28 cellular contexts compared by ENCODE assay signal in genomic region chr15:45027220-45027619, GRCh38. TPM values are rescaled to one million over a fixed set of nuclear protein-coding genes. Genes with fewer than 3 reads are reported as not detected.
DNase-seq lines count a peak whose midpoint lies in the region; ATAC-seq, FAIRE-seq and TF ChIP-seq lines count a peak whose summit lies in the region.
"Had no signal": no experiment of that assay in that cellular context is flagged by ENCODE, and none has a peak within 500 bp of the region (broad histone marks: within the 10 kb centered on the region; RNA-seq: fewer than 3 reads in every experiment).

No MANE protein-coding gene starts in this region.

- 0 out of 2 replicates have a peak, but pooled peaks cover 8% of the 10 kb centered on the region for H3F3A ChIP-seq in GM23248 (ENCODE audit: insufficient read depth)

- intact Hi-C loops in natural killer cell (cut with micrococcal nuclease), result loop anchor here (2.0 kb wide), 1 partner anchor 164 kb away; no protein-coding TSS in a partner anchor
- intact Hi-C loops in endothelial cell of umbilical vein (cut with micrococcal nuclease), result no loop called here

- H3K4me2 ChIP-seq in endothelial cell of umbilical vein (ENCODE audit: insufficient read depth, low read length) (peak overlapping the region; percentile 71), mesendoderm (ENCODE audit: low read length) (no peak overlapping the region), GM23248 (ENCODE audit: unreplicated experiment) (no peak overlapping the region)

- peak; percentile 51 for DNase-seq in natural killer cell treated with Interleukin-12 subunit alpha and Interleukin-12 subunit beta and Interleukin-15 and Interleukin-18, amount 100 ng/mL, for 72 hours (ENCODE audit: low spot score)
- DNase-seq in natural killer cell (no peak), endothelial cell of umbilical vein (ENCODE audit: low read depth, low spot score) (no peak), mesendoderm (peak; percentile 45), SW 1271 (lab: John Stamatoyannopoulos, UW) (no peak), NCI-H2081 (lab: John Stamatoyannopoulos, UW) (no peak), GM23248 (no peak), NCI-H1417 (lab: John Stamatoyannopoulos, UW) (no peak)
- DNase-seq: activated CD4-positive, alpha-beta T cell treated with anti-CD3 and anti-CD28 coated beads, Interleukin-2, amount 10 ng/mL, durations not matched to agents 24 days and 14 days; activated gamma-delta T cell; activated naive CD8-positive, alpha-beta T cell treated with anti-CD3 and anti-CD28 coated beads for 36 hours; activated T-cell treated with anti-CD3 and anti-CD28 coated beads, Interleukin-2, amount 50 U/mL, for 1 hour; anterior cingulate cortex; CD4-positive, alpha-beta T cell; effector CD8-positive, alpha-beta T cell; HCEC 1CT; naive thymus-derived CD8-positive, alpha-beta T cell; NCI-H146; SHP77 treated with DMSO at 0.1 percent for 48 hours; T-helper 1 cell; upper lobe of right lung had no signal

- H2BK15ac ChIP-seq in mesendoderm (replicated peaks; ENCODE audit: low read depth), result no peak overlapping the region

- no peak overlapping the region for H3K4me3 ChIP-seq in endothelial cell of umbilical vein (replicated peaks in 1 of 3; ENCODE audit: insufficient read depth in 1 of 3, low read depth in 1 of 3, low read length in 3 of 3)
- H3K4me3 ChIP-seq in mesendoderm (ENCODE audit: low read length), result no peak overlapping the region
- no peak overlapping the region for H3K4me3 ChIP-seq in GM23248
- H3K4me3 ChIP-seq: coronary artery, suprapubic skin, upper lobe of right lung had no signal

- no peaks in the 10 kb centered on the region for H3K9me2 ChIP-seq in GM23248 (ENCODE audit: insufficient read depth)

- H3K79me2 ChIP-seq in endothelial cell of umbilical vein (ENCODE audit: control insufficient read depth, insufficient read depth, low read length), result peaks cover 4% of the 10 kb centered on the region
- H3K79me2 ChIP-seq in mesendoderm (ENCODE audit: control insufficient read depth, insufficient read depth, low read length), result no peaks in the 10 kb centered on the region
- H3K79me2 ChIP-seq in GM23248 (ENCODE audit: insufficient read depth), result no peaks in the 10 kb centered on the region

- no peaks in the 10 kb centered on the region for H3K9me3 ChIP-seq in endothelial cell of umbilical vein (replicated peaks; ENCODE audit: control insufficient read depth, insufficient read depth, low read length)
- no peaks in the 10 kb centered on the region for H3K9me3 ChIP-seq in GM23248 (ENCODE audit: low read depth)
- H3K9me3 ChIP-seq: suprapubic skin, upper lobe of right lung had no signal

- no peak for TF ChIP-seq POLR2A in endothelial cell of umbilical vein (IDR thresholded peaks at IDR 0.05; ENCODE audit: low read depth, low read length)

- no peak overlapping the region for H4K5ac ChIP-seq in mesendoderm (ENCODE audit: low read length)

- H2BK120ac ChIP-seq in mesendoderm (ENCODE audit: low read depth, low read length), result no peak overlapping the region

- H3K56ac ChIP-seq in mesendoderm (ENCODE audit: low read length), result no peak overlapping the region

- TF ChIP-seq CTCF in natural killer cell (IDR thresholded peaks at IDR 0.05) (no peak), endothelial cell of umbilical vein (IDR thresholded peaks at IDR 0.05; ENCODE audit: extremely low read depth in 1 of 2, insufficient read depth in 1 of 2, low read depth in 1 of 2, low read length in 2 of 2) (no peak)

- no peak overlapping the region for H4K8ac ChIP-seq in mesendoderm (ENCODE audit: low read depth, low read length)

- CTCF ChIA-PET in endothelial cell of umbilical vein (lab: Charles Lee), result interaction anchor here (2.2 kb wide), 1 partner anchor 10 kb away, joined by 10 read pairs; no protein-coding TSS in a partner anchor

- H3K9me3 Mint-ChIP-seq in natural killer cell treated with Interleukin-12 subunit alpha and Interleukin-12 subunit beta and Interleukin-15 and Interleukin-18, amount 100 ng/mL, for 72 hours, result no peaks in the 10 kb centered on the region
- no peaks in the 10 kb centered on the region for H3K9me3 Mint-ChIP-seq in natural killer cell
- H3K9me3 Mint-ChIP-seq: activated CD4-positive, alpha-beta T cell treated with anti-CD3 and anti-CD28 coated beads, Interleukin-2, amount 10 ng/mL, durations not matched to agents 24 days and 14 days; activated naive CD8-positive, alpha-beta T cell treated with anti-CD3 and anti-CD28 coated beads for 36 hours; CD4-positive, alpha-beta T cell; naive thymus-derived CD8-positive, alpha-beta T cell; stimulated activated memory B cell treated with anti-CD40 and anti-IgM and Interleukin-4, amounts not matched to agents 10 μg/mL and 1 μg/mL and 100 μg/mL, for 72 hours had no signal

- H3K27me3 ChIP-seq in endothelial cell of umbilical vein (ENCODE audit: control insufficient read depth in 2 of 2, insufficient read depth in 2 of 2, low read length in 2 of 2), result no peaks in the 10 kb centered on the region
- H3K27me3 ChIP-seq in mesendoderm (ENCODE audit: insufficient read depth, low read length, poor library complexity), result no peaks in the 10 kb centered on the region
- no peaks in the 10 kb centered on the region for H3K27me3 ChIP-seq in GM23248 (replicated peaks; ENCODE audit: insufficient read depth)
- H3K27me3 ChIP-seq: suprapubic skin, upper lobe of right lung had no signal

- no peak overlapping the region for H2AFZ ChIP-seq in endothelial cell of umbilical vein (ENCODE audit: low read depth, low read length)
- no peak overlapping the region for H2AFZ ChIP-seq in GM23248

- no peaks in the 10 kb centered on the region for H3K36me3 Mint-ChIP-seq in natural killer cell treated with Interleukin-12 subunit alpha and Interleukin-12 subunit beta and Interleukin-15 and Interleukin-18, amount 100 ng/mL, for 72 hours
- no peaks in the 10 kb centered on the region for H3K36me3 Mint-ChIP-seq in natural killer cell

- no peak for FAIRE-seq in endothelial cell of umbilical vein (lab: Jason Lieb, UNC)
- FAIRE-seq: A204.1, keratinocyte had no signal

- no peak for ATAC-seq in natural killer cell treated with Interleukin-12 subunit alpha and Interleukin-12 subunit beta and Interleukin-15 and Interleukin-18, amount 100 ng/mL, for 72 hours
- ATAC-seq in natural killer cell, result no peak
- ATAC-seq: naive thymus-derived CD8-positive, alpha-beta T cell; Panc1; stimulated activated memory B cell treated with anti-CD40 and anti-IgM and Interleukin-4, amounts not matched to agents 10 μg/mL and 1 μg/mL and 100 μg/mL, for 72 hours; upper lobe of right lung; WTC11 had no signal

- in situ Hi-C loops in GM23248 (cut with MboI), result loop anchor here (10.0 kb wide), 1 partner anchor 172 kb away; no protein-coding TSS in a partner anchor

- peaks cover 5 to 6% of the 10 kb centered on the region in 2 donors for H3K4me1 Mint-ChIP-seq in natural killer cell treated with Interleukin-12 subunit alpha and Interleukin-12 subunit beta and Interleukin-15 and Interleukin-18, amount 100 ng/mL, for 72 hours (ENCODE audit: low read depth in 2 of 2)
- peaks cover 8 to 12% of the 10 kb centered on the region in 2 donors for H3K4me1 Mint-ChIP-seq in natural killer cell

- H3K27ac ChIP-seq in endothelial cell of umbilical vein (ENCODE audit: insufficient read depth, low read depth, low read length) (no peak overlapping the region), mesendoderm (ENCODE audit: low read depth, low read length) (no peak overlapping the region), GM23248 (no peak overlapping the region)
- H3K27ac ChIP-seq: coronary artery, suprapubic skin, upper lobe of right lung had no signal

- H3K4ac ChIP-seq in mesendoderm (ENCODE audit: low read depth, low read length), result no peak overlapping the region

- BruUV-seq in endothelial cell of umbilical vein (replicated peaks; lab: Mats Ljungman, UMichigan), result no TSS peak

- H3K9ac ChIP-seq in endothelial cell of umbilical vein (replicated peaks; ENCODE audit: extremely low read depth, insufficient read depth, low read length) (no peak overlapping the region), mesendoderm (ENCODE audit: low read length) (no peak overlapping the region), GM23248 (no peak overlapping the region)

- no peaks in the 10 kb centered on the region for H3K27me3 Mint-ChIP-seq in natural killer cell treated with Interleukin-12 subunit alpha and Interleukin-12 subunit beta and Interleukin-15 and Interleukin-18, amount 100 ng/mL, for 72 hours
- no peaks in the 10 kb centered on the region for H3K27me3 Mint-ChIP-seq in natural killer cell (ENCODE audit: low read depth in 2 of 2)
- H3K27me3 Mint-ChIP-seq: activated CD4-positive, alpha-beta T cell treated with anti-CD3 and anti-CD28 coated beads, Interleukin-2, amount 10 ng/mL, durations not matched to agents 24 days and 14 days; activated naive CD8-positive, alpha-beta T cell treated with anti-CD3 and anti-CD28 coated beads for 36 hours; CD4-positive, alpha-beta T cell; naive thymus-derived CD8-positive, alpha-beta T cell; stimulated activated memory B cell treated with anti-CD40 and anti-IgM and Interleukin-4, amounts not matched to agents 10 μg/mL and 1 μg/mL and 100 μg/mL, for 72 hours had no signal

- H3K23ac ChIP-seq in mesendoderm (ENCODE audit: low read length), result no peak overlapping the region

- no peak overlapping the region for H2AK5ac ChIP-seq in mesendoderm (ENCODE audit: low read length)

- no peak overlapping the region for H2BK5ac ChIP-seq in mesendoderm (ENCODE audit: low read length)

- H4K20me1 ChIP-seq in endothelial cell of umbilical vein (replicated peaks; ENCODE audit: control insufficient read depth, extremely low read depth, insufficient read depth, low read length) (no peaks in the 10 kb centered on the region), GM23248 (ENCODE audit: insufficient read depth) (no peaks in the 10 kb centered on the region)

- peaks cover 5% of the 10 kb centered on the region for H3K79me1 ChIP-seq in mesendoderm (ENCODE audit: low read length)

- dilution Hi-C loops in endothelial cell of umbilical vein (cut with MboI; ENCODE audit: extremely low pct_ligation_motif_present, low sequenced_read_pairs), result no loop called here

- H3K4me3 Mint-ChIP-seq in natural killer cell treated with Interleukin-12 subunit alpha and Interleukin-12 subunit beta and Interleukin-15 and Interleukin-18, amount 100 ng/mL, for 72 hours, result no peak overlapping the region
- no peak overlapping the region for H3K4me3 Mint-ChIP-seq in natural killer cell
- H3K4me3 Mint-ChIP-seq: activated CD4-positive, alpha-beta T cell treated with anti-CD3 and anti-CD28 coated beads, Interleukin-2, amount 10 ng/mL, durations not matched to agents 24 days and 14 days; activated naive CD8-positive, alpha-beta T cell treated with anti-CD3 and anti-CD28 coated beads for 36 hours; CD4-positive, alpha-beta T cell; naive thymus-derived CD8-positive, alpha-beta T cell; stimulated activated memory B cell treated with anti-CD40 and anti-IgM and Interleukin-4, amounts not matched to agents 10 μg/mL and 1 μg/mL and 100 μg/mL, for 72 hours; WTC11 had no signal

- WGBS in mesendoderm (ENCODE audit: extremely low coverage, insufficient coverage, low lambda C conversion rate), result no CpG with 5 or more reads among the region's 4 CpGs
- WGBS in GM23248 (ENCODE audit: low coverage in 1 of 2, low lambda C conversion rate in 2 of 2, missing lambda C conversion rate in 2 of 2), 2 experiments, result 59 to 71% methylated on average over 4 of the region's 4 CpGs

- no peak overlapping the region for H3K27ac Mint-ChIP-seq in natural killer cell treated with Interleukin-12 subunit alpha and Interleukin-12 subunit beta and Interleukin-15 and Interleukin-18, amount 100 ng/mL, for 72 hours
- no peak overlapping the region for H3K27ac Mint-ChIP-seq in natural killer cell
- H3K27ac Mint-ChIP-seq: activated CD4-positive, alpha-beta T cell treated with anti-CD3 and anti-CD28 coated beads, Interleukin-2, amount 10 ng/mL, durations not matched to agents 24 days and 14 days; activated naive CD8-positive, alpha-beta T cell treated with anti-CD3 and anti-CD28 coated beads for 36 hours; CD4-positive, alpha-beta T cell; stimulated activated memory B cell treated with anti-CD40 and anti-IgM and Interleukin-4, amounts not matched to agents 10 μg/mL and 1 μg/mL and 100 μg/mL, for 72 hours; WTC11 had no signal

- no peaks in the 10 kb centered on the region for H3K9me1 ChIP-seq in endothelial cell of umbilical vein (replicated peaks; ENCODE audit: control insufficient read depth, extremely low read depth, insufficient read depth, low read length)

- H3K4me1 ChIP-seq in endothelial cell of umbilical vein (ENCODE audit: control insufficient read depth, extremely low read depth, insufficient read depth, low read length), result peaks cover 25% of the 10 kb centered on the region
- peaks cover 4% of the 10 kb centered on the region for H3K4me1 ChIP-seq in mesendoderm (ENCODE audit: control insufficient read depth, low read depth, low read length)
- H3K4me1 ChIP-seq in GM23248 (ENCODE audit: insufficient read depth), result peaks cover 10% of the 10 kb centered on the region; the same call in 1 of the 2 replicates

- H3K36me3 ChIP-seq in endothelial cell of umbilical vein (ENCODE audit: control insufficient read depth in 2 of 2, extremely low read depth in 1 of 2, insufficient read depth in 2 of 2, low read length in 2 of 2), result no peaks in the 10 kb centered on the region
- H3K36me3 ChIP-seq in mesendoderm (ENCODE audit: control insufficient read depth, insufficient read depth, low read length), result no peaks in the 10 kb centered on the region
- no peaks in the 10 kb centered on the region for H3K36me3 ChIP-seq in GM23248 (ENCODE audit: low read depth)
- H3K36me3 ChIP-seq: suprapubic skin, upper lobe of right lung had no signal

- no peak overlapping the region for H3K18ac ChIP-seq in mesendoderm (ENCODE audit: low read length)

- POLR2A ChIA-PET in endothelial cell of umbilical vein (lab: Charles Lee), result interaction anchor here (0.6 kb wide), 1 partner anchor 728 kb away, joined by 5 read pairs; no protein-coding TSS in a partner anchor

RNA-seq across cellular contexts. Expression of gene SORD, which starts 4.2 kb away (rescaled TPM):
- 10 to 100 TPM in 1 of 2 donors, 1 to 10 TPM in 1; 3.8 to 12.7 TPM for total RNA-seq in natural killer cell treated with Interleukin-12 subunit alpha and Interleukin-12 subunit beta and Interleukin-15 and Interleukin-18, amount 100 ng/mL, for 72 hours
- total RNA-seq in natural killer cell (1 to 10 TPM; 2.6 to 5.7 (median 2.8) TPM), endothelial cell of umbilical vein (16.6 and 23.0 TPM in 2 replicates)
- polyA plus RNA-seq in endothelial cell of umbilical vein (18.0 and 31.8 TPM in 2 replicates), GM23248 (2016; fragmentation: Nextera tagmentation; extraction: Ambion mirVana) (10.9 and 12.0 TPM in 2 replicates)
- polyA plus RNA-seq in endothelial cell of umbilical vein (2011; cell fraction: cytosol; rRNA removed), result 31.3 and 32.8 TPM in 2 replicates
- polyA plus RNA-seq in endothelial cell of umbilical vein (2011; cell fraction: nucleus; rRNA removed), result 47.4 and 54.6 TPM in 2 replicates
- polyA plus RNA-seq in endothelial cell of umbilical vein (2012), result 25.7 and 41.5 TPM in 2 replicates
- polyA minus RNA-seq in endothelial cell of umbilical vein, result 25.4 and 34.6 TPM in 2 replicates
- 92.0 TPM for polyA minus RNA-seq in endothelial cell of umbilical vein (2011; cell fraction: cytosol; rRNA and poly(A)+ RNA removed)
- polyA minus RNA-seq in endothelial cell of umbilical vein (2011; cell fraction: nucleus; rRNA and poly(A)+ RNA removed), result 8.0 and 8.7 TPM in 2 replicates
- polyA plus RNA-seq in mesendoderm (2013, experiment 1 of 2), result 35.9 TPM
- polyA plus RNA-seq in mesendoderm (2013, experiment 2 of 2), result 36.4 TPM
- 12.9 and 14.2 TPM in 2 replicates for total RNA-seq in GM23248 (2014; rRNA removed; shearing (Covaris generic))

Comparison
In these comparisons a context has a peak if more than half of its experiments do, and no peak if none do; other contexts are left out.
1. DNase-seq: peak in natural killer cell treated with Interleukin-12 subunit alpha and Interleukin-12 subunit beta and Interleukin-15 and Interleukin-18, amount 100 ng/mL, for 72 hours (single experiment) and mesendoderm (single experiment); none in natural killer cell (single experiment), endothelial cell of umbilical vein (single experiment), SW 1271 (0 of 2), NCI-H2081 (0 of 2), GM23248 (single experiment) and NCI-H1417 (0 of 3).